Comparison of ENCODE assay signal across 10 cellular contexts in genomic region chr7:130369110-130369711, GRCh38. TPM values are rescaled to one million over a fixed set of nuclear protein-coding genes. Genes with fewer than 3 reads are reported as not detected.
DNase-seq lines count a peak whose midpoint lies in the region; ATAC-seq and TF ChIP-seq lines count a peak whose summit lies in the region.
"Had no signal": no experiment of that assay in that cellular context is flagged by ENCODE, and none has a peak within 500 bp of the region (broad histone marks: within the 10 kb centered on the region; RNA-seq: fewer than 3 reads in every experiment).

No MANE protein-coding gene starts in this region.

- H3K79me2 ChIP-seq in OCI-LY7 (ENCODE audit: insufficient read depth, low read depth, low read length) (no peaks in the 10 kb centered on the region), fibroblast of lung (ENCODE audit: control insufficient read depth, insufficient read depth, low read length) (no peaks in the 10 kb centered on the region)

- no peaks in the 10 kb centered on the region for H3K9me2 ChIP-seq in OCI-LY7 (ENCODE audit: insufficient read depth, low read length)

- no peaks in the 10 kb centered on the region for H4K20me1 ChIP-seq in OCI-LY7 (ENCODE audit: insufficient read depth, low read length)
- no peaks in the 10 kb centered on the region for H4K20me1 ChIP-seq in fibroblast of lung (ENCODE audit: control insufficient read depth, extremely low read depth, insufficient read depth, low read length)

- H3K27me3 ChIP-seq in fibroblast of lung (ENCODE audit: control insufficient read depth, insufficient read depth, low read length) (no peaks in the 10 kb centered on the region), psoas muscle (ENCODE audit: insufficient read depth in 3 of 3, low read length in 2 of 3) (no peaks in the 10 kb centered on the region)
- H3K27me3 ChIP-seq: heart left ventricle had no signal

- TF ChIP-seq CTCF in OCI-LY7 (conservative IDR thresholded peaks at IDR 0.05; ENCODE audit: low read length): no peak
- no peak for TF ChIP-seq CTCF in fibroblast of lung (conservative IDR thresholded peaks at IDR 0.05 in 1 of 2, IDR thresholded peaks at IDR 0.05 in 1 of 2; ENCODE audit: low read depth in 1 of 2, low read length in 2 of 2)
- no peak for TF ChIP-seq CTCF in psoas muscle (IDR thresholded peaks at IDR 0.05)

- BruUV-seq in OCI-LY7 (replicated peaks; lab: Mats Ljungman, UMichigan): no TSS peak

- POLR2A ChIA-PET in OCI-LY7 (lab: Charles Lee): no interaction called here

- H3K4me3 ChIP-seq in OCI-LY7 (ENCODE audit: low read depth, low read length, poor library complexity, severe bottlenecking): no peak overlapping the region
- H3K4me3 ChIP-seq in fibroblast of lung (replicated peaks in 1 of 4; ENCODE audit: control extremely low read depth in 1 of 4, insufficient read depth in 1 of 4, low read depth in 3 of 4, low read length in 4 of 4): peak overlapping the region in 1 of 4 experiments; percentile 10
- peak overlapping the region; percentile 34 for H3K4me3 ChIP-seq in psoas muscle
- H3K4me3 ChIP-seq: heart left ventricle had no signal

- WGBS in psoas muscle, 3 donors: 33 to 55% (median 42%) methylated on average over 10 of the region's 10 CpGs

- no peaks in the 10 kb centered on the region for H3K36me3 ChIP-seq in OCI-LY7 (ENCODE audit: insufficient read depth, low read length)
- no peaks in the 10 kb centered on the region for H3K36me3 ChIP-seq in fibroblast of lung (ENCODE audit: control insufficient read depth, insufficient read depth, low read length)
- no peaks in the 10 kb centered on the region for H3K36me3 ChIP-seq in psoas muscle (ENCODE audit: insufficient read depth in 1 of 2, low read depth in 1 of 2)
- H3K36me3 ChIP-seq: heart left ventricle had no signal

- intact Hi-C loops in OCI-LY7 (cut with micrococcal nuclease; ENCODE audit: unreplicated experiment) (no loop called here), psoas muscle (cut with DNase I) (no loop called here)

- H3K27ac ChIP-seq in OCI-LY7 (ENCODE audit: low read depth, low read length, poor library complexity, severe bottlenecking) (no peak overlapping the region), fibroblast of lung (ENCODE audit: insufficient read depth, low read length) (peak overlapping the region; percentile 76), psoas muscle (peak overlapping the region; percentile 58)

- H3K4me2 ChIP-seq in OCI-LY7 (ENCODE audit: low read length) (peak overlapping the region; percentile 45; the same call in 1 of the 2 replicates), fibroblast of lung (ENCODE audit: extremely low read depth, insufficient read depth, low read length) (peak overlapping the region; percentile 44)

- CTCF ChIA-PET in OCI-LY7 (lab: Charles Lee; ENCODE audit: unreplicated experiment): no interaction called here

- no peaks in the 10 kb centered on the region for H3K4me1 ChIP-seq in OCI-LY7 (ENCODE audit: insufficient read depth, low read length, poor library complexity, severe bottlenecking)
- peaks cover 55% of the 10 kb centered on the region for H3K4me1 ChIP-seq in fibroblast of lung (ENCODE audit: control insufficient read depth, extremely low read depth, insufficient read depth, low read length)
- peaks cover 61% of the 10 kb centered on the region for H3K4me1 ChIP-seq in psoas muscle

- DNase-seq in NCI-H2029 (lab: John Stamatoyannopoulos, UW) (peak; percentile 48), NCI-H2029 treated with DMSO at 0.1 percent for 48 hours (lab: John Stamatoyannopoulos, UW) (no peak), OCI-LY7 (ENCODE audit: low spot score) (no peak), fibroblast of lung (ENCODE audit: low read depth in 2 of 2) (peak; percentile 75 to 94), psoas muscle (no peak), NCI-H510A (lab: John Stamatoyannopoulos, UW) (no peak), GOT3 (lab: John Stamatoyannopoulos, UW) (no peak), middle frontal gyrus (ENCODE audit: extremely low spot score, low spot score) (no peak)
- DNase-seq: heart left ventricle had no signal

- ATAC-seq in psoas muscle: peak in 3 of 4 donors; percentile 34 to 45 (median 35)

- H3K9me3 ChIP-seq in OCI-LY7 (ENCODE audit: low read length) (no peaks in the 10 kb centered on the region), fibroblast of lung (ENCODE audit: control insufficient read depth, insufficient read depth, low read depth, low read length) (no peaks in the 10 kb centered on the region), psoas muscle (no peaks in the 10 kb centered on the region)
- H3K9me3 ChIP-seq: heart left ventricle had no signal

- H3K9ac ChIP-seq in fibroblast of lung (ENCODE audit: insufficient read depth, low read length): no peak overlapping the region

- H2AFZ ChIP-seq in OCI-LY7 (ENCODE audit: low read length) (no peak overlapping the region), fibroblast of lung (ENCODE audit: low read length) (peak overlapping the region; percentile 9)

RNA-seq across cellular contexts. Expression of gene CPA1, which starts 11.1 kb away (rescaled TPM):
- not detected in 2 replicates for total RNA-seq in OCI-LY7 (2014; rRNA removed; shearing (Covaris generic))
- total RNA-seq in OCI-LY7 (2022) (not detected in 2 replicates), fibroblast of lung (under 0.01 TPM in 1 of 2 replicates, not detected in the other), psoas muscle (1 to 10 TPM in 3 of 4 donors, under 1 TPM in 1; 0.52 to 4.6 (median 1.3) TPM)
- polyA plus RNA-seq in fibroblast of lung (0.12 TPM in 1 of 2 replicates, not detected in the other), psoas muscle (1 to 10 TPM in 1 of 3 donors, under 1 TPM in 2; 0.18 to 1.0 (median 0.56) TPM)
- 0.18 and 0.19 TPM in 2 replicates for polyA plus RNA-seq in fibroblast of lung (2012)
- polyA minus RNA-seq in fibroblast of lung (ENCODE audit: low replicate concordance): not detected in 2 replicates
- total RNA-seq: T-helper 1 cell treated with Interleukin-12 subunit alpha and Interleukin-12 subunit beta and Interleukin-4 antibody, amounts not matched to agents 30 ng/mL and 1 ng/mL, for 36 hours had no signal

RNA-seq across cellular contexts. Expression of gene CPA5, which starts 24.6 kb away (rescaled TPM):
- not detected in 2 replicates for total RNA-seq in OCI-LY7 (2014; rRNA removed; shearing (Covaris generic))
- total RNA-seq in OCI-LY7 (2022) (not detected in 2 replicates), fibroblast of lung (not detected in 2 replicates), psoas muscle (1 to 10 TPM in 2 of 4 donors, under 1 TPM in 1, not detected in 1; 0.73 to 5.2 (median 1.7) TPM)
- polyA plus RNA-seq in fibroblast of lung (not detected in 2 replicates), psoas muscle (1 to 10 TPM in 1 of 3 donors, under 1 TPM in 2; 0.42 to 1.3 (median 0.48) TPM)
- polyA plus RNA-seq in fibroblast of lung (2012): 0.09 and 0.31 TPM in 2 replicates
- polyA minus RNA-seq in fibroblast of lung (ENCODE audit: low replicate concordance): not detected in 2 replicates
- total RNA-seq: heart left ventricle had no signal
- polyA plus RNA-seq: heart left ventricle had no signal

Comparison
In these comparisons a context has a peak if more than half of its experiments do, and no peak if none do; other contexts are left out.
1. DNase-seq: peak in NCI-H2029 (single experiment) and fibroblast of lung (2 of 2); none in NCI-H2029 treated with DMSO at 0.1 percent for 48 hours (single experiment), OCI-LY7 (single experiment), psoas muscle (0 of 2), NCI-H510A (single experiment), GOT3 (single experiment) and middle frontal gyrus (single experiment).